7 cellular contexts compared by ENCODE assay signal in the genomic region with DNA sequence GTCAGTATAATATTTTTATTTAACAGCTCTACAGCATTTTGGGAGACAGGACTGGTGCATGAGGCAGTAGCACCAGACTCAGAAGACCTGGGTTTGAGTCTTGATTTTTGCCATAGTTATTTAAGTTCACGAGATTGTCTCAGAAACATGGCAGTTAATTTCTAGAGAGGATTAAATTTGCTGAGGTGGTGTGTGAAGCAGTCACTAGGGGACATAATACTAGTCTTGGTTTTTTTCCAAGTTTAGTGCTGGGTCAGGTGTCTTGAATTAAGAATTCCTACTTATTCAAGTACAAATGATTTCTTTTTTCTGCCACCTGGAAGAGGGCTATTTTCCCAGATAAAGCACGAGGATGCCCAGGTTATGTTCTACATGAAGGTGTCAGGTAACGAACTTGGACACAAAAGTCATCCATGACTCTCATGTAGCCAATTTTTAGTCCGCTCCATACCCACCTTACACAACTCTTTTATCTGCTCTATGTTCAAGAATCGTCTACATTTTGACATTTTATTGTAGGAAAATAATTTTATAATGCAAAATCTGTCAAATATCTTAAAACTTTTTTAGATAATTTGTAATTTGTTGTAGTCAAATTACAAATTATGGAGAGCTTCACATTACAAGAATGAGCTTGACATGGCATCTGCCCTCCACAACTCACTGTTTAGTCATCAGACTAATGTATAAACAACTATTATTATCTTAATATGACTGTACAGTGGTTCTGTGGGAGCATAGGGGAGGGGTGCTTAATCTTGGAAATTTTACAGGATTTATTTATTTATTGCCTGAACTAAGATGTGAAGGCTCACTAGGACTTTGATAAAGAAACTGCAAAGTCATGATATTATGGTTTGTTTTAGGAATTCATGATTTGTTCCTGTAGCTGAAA. TPM values are rescaled to one million over a fixed set of nuclear protein-coding genes. Genes with fewer than 3 reads are reported as not detected.
DNase-seq lines count a peak whose midpoint lies in the region; ATAC-seq, FAIRE-seq and TF ChIP-seq lines count a peak whose summit lies in the region.

No MANE protein-coding gene starts in this region.

- H3K36me3 ChIP-seq in K562 (ENCODE audit: control insufficient read depth, insufficient read depth, low read length) (peaks cover 55% of the 10 kb centered on the region), lower lobe of right lung (peaks cover 26% of the 10 kb centered on the region), upper lobe of left lung (peaks cover under 1 to 29% (median 11%) of the 10 kb centered on the region in 4 donors)

- BruUV-seq in K562 (replicated peaks; lab: Mats Ljungman, UMichigan), result no TSS peak

- WGBS in K562 (ENCODE audit: insufficient coverage, low coverage, missing lambda C conversion rate), result 13% methylated on average over 5 of the region's 5 CpGs
- WGBS in upper lobe of left lung, 2 donors, result 41 to 42% methylated on average over 5 of the region's 5 CpGs

- peak; percentile 3; the same call in 2 of the 3 replicates for ATAC-seq in K562
- no peak for ATAC-seq in lower lobe of right lung
- ATAC-seq in upper lobe of left lung (ENCODE audit: low FRiP score in 2 of 2), result no peak
- ATAC-seq in HG02610 (IDR thresholded peaks at IDR 0.05; ENCODE audit: unreplicated experiment), result no peak

- peaks cover 11 to 17% of the 10 kb centered on the region in 2 experiments; a peak in 4 of 5 replicates for H3K4me1 ChIP-seq in K562 (replicated peaks in 1 of 2; ENCODE audit: control insufficient read depth in 2 of 2, insufficient read depth in 2 of 2, low read length in 2 of 2)
- H3K4me1 ChIP-seq in lower lobe of right lung, result peaks cover 65% of the 10 kb centered on the region
- H3K4me1 ChIP-seq in upper lobe of left lung, result peaks cover 47 to 64% (median 56%) of the 10 kb centered on the region in 4 donors

- peak overlapping the region; percentile 8 to 98; a peak in 2 of 4 replicates for H3K9ac ChIP-seq in K562 (ENCODE audit: insufficient read depth in 1 of 2, low read depth in 2 of 2, low read length in 2 of 2)

- FAIRE-seq in K562 (lab: Jason Lieb, UNC), result no peak

- POLR2A ChIA-PET in K562 (lab: Yijun Ruan, JAX), result interaction anchor here (0.6 to 3.7 kb wide), 13 partner anchors 7 to 497 kb away, joined by 3 to 40 read pairs (median 9); a partner anchor contains a TSS

- H3K27ac ChIP-seq in K562 (ENCODE audit: extremely low read depth, low read depth, low read length) (peak overlapping the region; percentile 99), lower lobe of right lung (peak overlapping the region; percentile 99), upper lobe of left lung (peak overlapping the region; percentile 97 to 100 (median 98))

- H3K27me3 ChIP-seq in K562 (ENCODE audit: control insufficient read depth in 2 of 2, insufficient read depth in 2 of 2, low read length in 2 of 2) (no peaks in the 10 kb centered on the region; a peak in 1 of 5 replicates), lower lobe of right lung (ENCODE audit: low read depth) (no peaks in the 10 kb centered on the region), upper lobe of left lung (no peaks in the 10 kb centered on the region)

- TF ChIP-seq CTCF in K562 (IDR thresholded peaks at IDR 0.05 in 2 of 3, conservative IDR thresholded peaks at IDR 0.05 in 1 of 3; ENCODE audit: insufficient read depth in 2 of 3, low read depth in 1 of 3, low read length in 3 of 3), result no peak
- no peak for TF ChIP-seq CTCF in lower lobe of right lung (IDR thresholded peaks at IDR 0.05)
- no peak for TF ChIP-seq CTCF in upper lobe of left lung (IDR thresholded peaks at IDR 0.05)

- intact Hi-C loops in K562 (cut with micrococcal nuclease), result loop anchor here (2.0 to 5.0 kb wide), 4 partner anchors 93 to 812 kb away; no protein-coding TSS in a partner anchor
- intact Hi-C loops in lower lobe of right lung (cut with DNase I), result loop anchor here (10.0 kb wide), 1 partner anchor 99 kb away; a partner anchor contains a TSS

- peaks cover 83% of the 10 kb centered on the region for H3K79me2 ChIP-seq in K562 (ENCODE audit: control insufficient read depth, insufficient read depth, low read length)

- peak overlapping the region; percentile 88 for H3K4me3 ChIP-seq in K562
- H3K4me3 ChIP-seq in lower lobe of right lung, result peak overlapping the region; percentile 97
- H3K4me3 ChIP-seq in upper lobe of left lung, result peak overlapping the region; percentile 50 to 89 (median 65)

- no peak overlapping the region for H2AFZ ChIP-seq in K562 (ENCODE audit: low read depth, low read length)

- no peak for TF ChIP-seq EP300 in K562 (IDR thresholded peaks at IDR 0.05; ENCODE audit: low read length)
- TF ChIP-seq EP300 in upper lobe of left lung (IDR thresholded peaks at IDR 0.05), result no peak

- CTCF ChIA-PET in K562 (lab: Yijun Ruan, JAX; ENCODE audit: low intra/inter-chr PET ratio), result no interaction called here

- TF ChIP-seq RAD21 in K562 (CRISPR knock-in tag; conservative IDR thresholded peaks at IDR 0.05 in 1 of 2, IDR thresholded peaks at IDR 0.05 in 1 of 2), result no peak

- peak overlapping the region; percentile 93 for H3K4me2 ChIP-seq in K562 (ENCODE audit: insufficient read depth, low read length)

- H3K9me3 ChIP-seq in K562 (replicated peaks; ENCODE audit: control insufficient read depth, insufficient read depth, low read depth, low read length) (no peaks in the 10 kb centered on the region), lower lobe of right lung (no peaks in the 10 kb centered on the region), upper lobe of left lung (no peaks in the 10 kb centered on the region)

- DNase-seq in GM03348 (ENCODE audit: low spot score) (peak; percentile 47), MV-4-11 (lab: John Stamatoyannopoulos, UW) (peak; percentile 41), K562 (ENCODE audit: extremely low read depth in 1 of 4, low spot score in 3 of 4) (peak; percentile 28 to 34 (median 29)), lower lobe of right lung (no peak), upper lobe of left lung (no peak), T1000 (lab: John Stamatoyannopoulos, UW) (no peak)

- TF ChIP-seq POLR2A in K562 (conservative IDR thresholded peaks at IDR 0.05) (no peak), upper lobe of left lung (IDR thresholded peaks at IDR 0.05) (no peak)

- in situ Hi-C loops in K562 (cut with MboI), result no loop called here

- no peaks in the 10 kb centered on the region for H3K9me1 ChIP-seq in K562 (ENCODE audit: control insufficient read depth, insufficient read depth, low read length)

- H4K20me1 ChIP-seq in K562 (replicated peaks; ENCODE audit: control insufficient read depth, insufficient read depth, low read length), result peaks cover 49% of the 10 kb centered on the region

TF ChIP-seq in K562, 482 proteins besides CTCF, POLR2A, EP300 and RAD21 (continues in another document):
- no peak for TF ChIP-seq RBM22 (IDR thresholded peaks at IDR 0.05; ENCODE audit: low read depth, low read length, poor library complexity, severe bottlenecking)
- TF ChIP-seq CHCHD3 (CRISPR knock-in tag; IDR thresholded peaks at IDR 0.05), result no peak
- peak; percentile 92 for TF ChIP-seq MAFG (tag; conservative IDR thresholded peaks at IDR 0.05)
- peak; percentile 37; the same call in 1 of the 2 replicates for TF ChIP-seq NFIC (IDR thresholded peaks at IDR 0.05)
- TF ChIP-seq, protein P1, sequence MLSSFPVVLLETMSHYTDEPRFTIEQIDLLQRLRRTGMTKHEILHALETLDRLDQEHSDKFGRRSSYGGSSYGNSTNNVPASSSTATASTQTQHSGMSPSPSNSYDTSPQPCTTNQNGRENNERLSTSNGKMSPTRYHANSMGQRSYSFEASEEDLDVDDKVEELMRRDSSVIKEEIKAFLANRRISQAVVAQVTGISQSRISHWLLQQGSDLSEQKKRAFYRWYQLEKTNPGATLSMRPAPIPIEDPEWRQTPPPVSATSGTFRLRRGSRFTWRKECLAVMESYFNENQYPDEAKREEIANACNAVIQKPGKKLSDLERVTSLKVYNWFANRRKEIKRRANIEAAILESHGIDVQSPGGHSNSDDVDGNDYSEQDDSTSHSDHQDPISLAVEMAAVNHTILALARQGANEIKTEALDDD (IDR thresholded peaks at IDR 0.05), result peak; percentile 71
- peak; percentile 91 for TF ChIP-seq C11orf30 (IDR thresholded peaks at IDR 0.05; ENCODE audit: low read depth)
- no peak for TF ChIP-seq BDP1 (IDR thresholded peaks at IDR 0.05; ENCODE audit: insufficient read depth, insufficient read length)
- TF ChIP-seq ZNF316 (IDR thresholded peaks at IDR 0.05), result peak; percentile 96
- no peak for TF ChIP-seq ZNF143 (CRISPR knock-in tag; IDR thresholded peaks at IDR 0.05)
- peak; percentile 83 for TF ChIP-seq MAFF (IDR thresholded peaks at IDR 0.05; ENCODE audit: low read length)
- TF ChIP-seq NFE2 (IDR thresholded peaks at IDR 0.05; ENCODE audit: low read depth), result peak; percentile 63
- TF ChIP-seq PHF20 (IDR thresholded peaks at IDR 0.05; ENCODE audit: partially characterized antibody), result no peak
- peak; percentile 45; the same call in 1 of the 2 replicates for TF ChIP-seq MAFK (IDR thresholded peaks at IDR 0.05; ENCODE audit: low read length)
- TF ChIP-seq TARDBP (IDR thresholded peaks at IDR 0.05), result no peak
- peak; percentile 31; the same call in 1 of the 2 replicates for TF ChIP-seq SMARCA4 (IDR thresholded peaks at IDR 0.05)
- TF ChIP-seq NFE2L1 (tag; IDR thresholded peaks at IDR 0.05; ENCODE audit: borderline replicate concordance, low read depth), result peak; percentile 54
- TF ChIP-seq KLF10 (CRISPR knock-in tag; IDR thresholded peaks at IDR 0.05), result no peak

RNA-seq across cellular contexts. Expression of a gene that starts 1.6 kb away (rescaled TPM):
- 54.6 and 159 TPM in 2 replicates for total RNA-seq in K562 (2011; cell fraction: chromatin; rRNA removed; ENCODE audit: low replicate concordance)
- total RNA-seq in K562 (2011; cell fraction: nucleolus; rRNA removed), result 18.2 and 23.3 TPM in 2 replicates
- 32.9 and 50.8 TPM in 2 replicates for total RNA-seq in K562 (2011; cell fraction: nucleoplasm; rRNA removed)
- total RNA-seq in K562 (2014; rRNA removed), result 53.3 and 58.8 TPM in 2 replicates
- 117 and 143 TPM in 2 replicates for total RNA-seq in K562 (2014; rRNA removed; fragmentation: Illumina TruSeq; extraction: Trizol)
- 118 and 130 TPM in 2 replicates for total RNA-seq in K562 (2015; rRNA removed; fragmentation: Illumina TruSeq; extraction: Trizol)
- total RNA-seq in K562 (2021), result 80.5 and 84.9 TPM in 2 replicates
- polyA plus RNA-seq in K562 (2011; rRNA removed), result 59.4 and 65.1 TPM in 2 replicates
- 8.2 and 21.8 TPM in 2 replicates for polyA plus RNA-seq in K562 (2011; cell fraction: cytosol; rRNA removed)
- 40.9 and 56.7 TPM in 2 replicates for polyA plus RNA-seq in K562 (2011; cell fraction: nucleus; rRNA removed)
- 59.4 and 78.8 TPM in 2 replicates for polyA plus RNA-seq in K562 (2012)
- polyA plus RNA-seq in K562 (2014; fragmentation: Illumina TruSeq; extraction: Trizol), result 103 and 137 TPM in 2 replicates
- polyA plus RNA-seq in K562 (2014; fragmentation: Nextera tagmentation; extraction: Ambion mirVana), result 100 to 1,000 TPM in 1 of 2 experiments, 10 to 100 TPM in 1; 86.7 to 106 TPM
- 50.7 and 58.2 TPM in 2 replicates for polyA plus RNA-seq in K562 (2014; rRNA removed)
- 67.6 and 108 TPM in 2 replicates for polyA minus RNA-seq in K562 (2011; rRNA and poly(A)+ RNA removed)
- 46.2 and 52.4 TPM in 2 replicates for polyA minus RNA-seq in K562 (2011; cell fraction: cytosol; rRNA and poly(A)+ RNA removed)
- polyA minus RNA-seq in K562 (2011; cell fraction: nucleus; rRNA and poly(A)+ RNA removed), result 32.7 and 58.6 TPM in 2 replicates
- 71.8 TPM for total RNA-seq in lower lobe of right lung
- 100 to 1,000 TPM in 2 of 6 donors, 10 to 100 TPM in 4; 64.6 to 135 (median 78.1) TPM for total RNA-seq in upper lobe of left lung

Comparison
In these comparisons a context has a peak if more than half of its experiments do, and no peak if none do; other contexts are left out.
1. DNase-seq: peak in GM03348 (single experiment), MV-4-11 (single experiment) and K562 (4 of 4); none in lower lobe of right lung (single experiment), upper lobe of left lung (0 of 2) and T1000 (single experiment).
2. Peak in every context shown above with its lines, with median percentiles within 50 percentile points of each other: H3K27ac ChIP-seq and H3K4me3 ChIP-seq.